In the genomic region with DNA sequence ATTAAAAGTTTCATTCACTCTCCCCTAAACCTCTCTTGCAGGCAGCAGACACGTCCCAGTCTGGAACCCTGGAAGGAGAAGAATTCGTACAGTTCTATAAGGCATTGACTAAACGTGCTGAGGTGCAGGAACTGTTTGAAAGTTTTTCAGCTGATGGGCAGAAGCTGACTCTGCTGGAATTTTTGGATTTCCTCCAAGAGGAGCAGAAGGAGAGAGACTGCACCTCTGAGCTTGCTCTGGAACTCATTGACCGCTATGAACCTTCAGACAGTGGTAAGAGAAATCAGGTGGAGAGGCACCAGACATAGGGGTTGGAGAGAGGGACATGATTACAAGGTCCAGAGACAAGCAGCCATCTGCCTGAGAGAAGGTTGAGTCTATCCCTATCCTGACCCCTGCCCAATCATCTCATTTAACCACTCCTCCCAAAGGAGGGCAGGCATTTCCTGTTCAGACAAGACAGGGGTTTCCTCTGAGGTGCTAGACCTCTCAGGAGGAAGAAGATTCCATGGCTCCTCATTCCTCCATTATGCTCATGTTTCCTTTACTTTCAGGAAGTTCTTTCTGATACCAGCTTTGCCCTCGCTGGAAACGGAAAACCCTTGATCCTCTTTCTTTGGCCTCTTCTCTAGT, we compare ENCODE assay signal across 3 cellular contexts.
TF ChIP-seq lines count a peak whose summit lies in the region.

No MANE protein-coding gene starts in this region.

TF ChIP-seq in SK-N-SH treated with all-trans-retinoic acid at 6 μM for 48 hours, 23 proteins besides CTCF, POLR2A, EP300 and RAD21 (continues in another document):
- TF ChIP-seq ZNF70 (CRISPR knock-in tag; IDR thresholded peaks at IDR 0.05): no peak
- TF ChIP-seq POU6F1 (CRISPR knock-in tag; IDR thresholded peaks at IDR 0.05; ENCODE audit: borderline replicate concordance, low read depth): no peak
- TF ChIP-seq ARNTL (CRISPR knock-in tag; IDR thresholded peaks at IDR 0.05; ENCODE audit: borderline replicate concordance, low read depth): no peak
- no peak for TF ChIP-seq OSR1 (CRISPR knock-in tag; IDR thresholded peaks at IDR 0.05)
- no peak for TF ChIP-seq ZFP3 (CRISPR knock-in tag; IDR thresholded peaks at IDR 0.05)
- TF ChIP-seq CSDC2 (CRISPR knock-in tag; IDR thresholded peaks at IDR 0.05): no peak
- TF ChIP-seq, protein P1, sequence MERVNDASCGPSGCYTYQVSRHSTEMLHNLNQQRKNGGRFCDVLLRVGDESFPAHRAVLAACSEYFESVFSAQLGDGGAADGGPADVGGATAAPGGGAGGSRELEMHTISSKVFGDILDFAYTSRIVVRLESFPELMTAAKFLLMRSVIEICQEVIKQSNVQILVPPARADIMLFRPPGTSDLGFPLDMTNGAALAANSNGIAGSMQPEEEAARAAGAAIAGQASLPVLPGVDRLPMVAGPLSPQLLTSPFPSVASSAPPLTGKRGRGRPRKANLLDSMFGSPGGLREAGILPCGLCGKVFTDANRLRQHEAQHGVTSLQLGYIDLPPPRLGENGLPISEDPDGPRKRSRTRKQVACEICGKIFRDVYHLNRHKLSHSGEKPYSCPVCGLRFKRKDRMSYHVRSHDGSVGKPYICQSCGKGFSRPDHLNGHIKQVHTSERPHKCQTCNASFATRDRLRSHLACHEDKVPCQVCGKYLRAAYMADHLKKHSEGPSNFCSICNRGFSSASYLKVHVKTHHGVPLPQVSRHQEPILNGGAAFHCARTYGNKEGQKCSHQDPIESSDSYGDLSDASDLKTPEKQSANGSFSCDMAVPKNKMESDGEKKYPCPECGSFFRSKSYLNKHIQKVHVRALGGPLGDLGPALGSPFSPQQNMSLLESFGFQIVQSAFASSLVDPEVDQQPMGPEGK (CRISPR knock-in tag; IDR thresholded peaks at IDR 0.05; ENCODE audit: borderline replicate concordance): no peak
- TF ChIP-seq, protein P2, sequence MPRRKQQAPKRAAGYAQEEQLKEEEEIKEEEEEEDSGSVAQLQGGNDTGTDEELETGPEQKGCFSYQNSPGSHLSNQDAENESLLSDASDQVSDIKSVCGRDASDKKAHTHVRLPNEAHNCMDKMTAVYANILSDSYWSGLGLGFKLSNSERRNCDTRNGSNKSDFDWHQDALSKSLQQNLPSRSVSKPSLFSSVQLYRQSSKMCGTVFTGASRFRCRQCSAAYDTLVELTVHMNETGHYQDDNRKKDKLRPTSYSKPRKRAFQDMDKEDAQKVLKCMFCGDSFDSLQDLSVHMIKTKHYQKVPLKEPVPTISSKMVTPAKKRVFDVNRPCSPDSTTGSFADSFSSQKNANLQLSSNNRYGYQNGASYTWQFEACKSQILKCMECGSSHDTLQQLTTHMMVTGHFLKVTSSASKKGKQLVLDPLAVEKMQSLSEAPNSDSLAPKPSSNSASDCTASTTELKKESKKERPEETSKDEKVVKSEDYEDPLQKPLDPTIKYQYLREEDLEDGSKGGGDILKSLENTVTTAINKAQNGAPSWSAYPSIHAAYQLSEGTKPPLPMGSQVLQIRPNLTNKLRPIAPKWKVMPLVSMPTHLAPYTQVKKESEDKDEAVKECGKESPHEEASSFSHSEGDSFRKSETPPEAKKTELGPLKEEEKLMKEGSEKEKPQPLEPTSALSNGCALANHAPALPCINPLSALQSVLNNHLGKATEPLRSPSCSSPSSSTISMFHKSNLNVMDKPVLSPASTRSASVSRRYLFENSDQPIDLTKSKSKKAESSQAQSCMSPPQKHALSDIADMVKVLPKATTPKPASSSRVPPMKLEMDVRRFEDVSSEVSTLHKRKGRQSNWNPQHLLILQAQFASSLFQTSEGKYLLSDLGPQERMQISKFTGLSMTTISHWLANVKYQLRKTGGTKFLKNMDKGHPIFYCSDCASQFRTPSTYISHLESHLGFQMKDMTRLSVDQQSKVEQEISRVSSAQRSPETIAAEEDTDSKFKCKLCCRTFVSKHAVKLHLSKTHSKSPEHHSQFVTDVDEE (CRISPR knock-in tag; IDR thresholded peaks at IDR 0.05): no peak
- TF ChIP-seq BACH2 (CRISPR knock-in tag; IDR thresholded peaks at IDR 0.05; ENCODE audit: borderline replicate concordance): no peak
- TF ChIP-seq TCF4 (CRISPR knock-in tag; IDR thresholded peaks at IDR 0.05; ENCODE audit: borderline replicate concordance): no peak

TF ChIP-seq in SK-N-SH, 30 proteins besides CTCF, POLR2A, EP300 and RAD21:
- TF ChIP-seq RCOR1 (IDR thresholded peaks at IDR 0.05; ENCODE audit: low read length) (no peak), EZH2phosphoT487 (IDR thresholded peaks at IDR 0.05; ENCODE audit: borderline replicate concordance, low read depth) (no peak), NFIC (IDR thresholded peaks at IDR 0.05; ENCODE audit: borderline replicate concordance) (no peak), SMC3 (IDR thresholded peaks at IDR 0.05; ENCODE audit: low read depth, low read length) (no peak), TCF12 (IDR thresholded peaks at IDR 0.05) (no peak), IRF3 (IDR thresholded peaks at IDR 0.05; ENCODE audit: low read depth, low read length) (no peak)

TF ChIP-seq in GM12891, 5 proteins besides CTCF, POLR2A, EP300 and RAD21:
- TF ChIP-seq POU2F2 (IDR thresholded peaks at IDR 0.05; ENCODE audit: low read depth, low read length): no peak
- TF ChIP-seq SPI1 (IDR thresholded peaks at IDR 0.05; ENCODE audit: low read depth, low read length): no peak
- TF ChIP-seq TAF1 (IDR thresholded peaks at IDR 0.05; ENCODE audit: low read depth, low read length): no peak
- TF ChIP-seq PAX5 (IDR thresholded peaks at IDR 0.05; ENCODE audit: insufficient read depth, low read length, severe bottlenecking): no peak
- TF ChIP-seq POLR2AphosphoS5 (IDR thresholded peaks at IDR 0.05; ENCODE audit: low read depth, low read length): no peak
